8 cellular contexts compared by ENCODE assay signal in the genomic region with DNA sequence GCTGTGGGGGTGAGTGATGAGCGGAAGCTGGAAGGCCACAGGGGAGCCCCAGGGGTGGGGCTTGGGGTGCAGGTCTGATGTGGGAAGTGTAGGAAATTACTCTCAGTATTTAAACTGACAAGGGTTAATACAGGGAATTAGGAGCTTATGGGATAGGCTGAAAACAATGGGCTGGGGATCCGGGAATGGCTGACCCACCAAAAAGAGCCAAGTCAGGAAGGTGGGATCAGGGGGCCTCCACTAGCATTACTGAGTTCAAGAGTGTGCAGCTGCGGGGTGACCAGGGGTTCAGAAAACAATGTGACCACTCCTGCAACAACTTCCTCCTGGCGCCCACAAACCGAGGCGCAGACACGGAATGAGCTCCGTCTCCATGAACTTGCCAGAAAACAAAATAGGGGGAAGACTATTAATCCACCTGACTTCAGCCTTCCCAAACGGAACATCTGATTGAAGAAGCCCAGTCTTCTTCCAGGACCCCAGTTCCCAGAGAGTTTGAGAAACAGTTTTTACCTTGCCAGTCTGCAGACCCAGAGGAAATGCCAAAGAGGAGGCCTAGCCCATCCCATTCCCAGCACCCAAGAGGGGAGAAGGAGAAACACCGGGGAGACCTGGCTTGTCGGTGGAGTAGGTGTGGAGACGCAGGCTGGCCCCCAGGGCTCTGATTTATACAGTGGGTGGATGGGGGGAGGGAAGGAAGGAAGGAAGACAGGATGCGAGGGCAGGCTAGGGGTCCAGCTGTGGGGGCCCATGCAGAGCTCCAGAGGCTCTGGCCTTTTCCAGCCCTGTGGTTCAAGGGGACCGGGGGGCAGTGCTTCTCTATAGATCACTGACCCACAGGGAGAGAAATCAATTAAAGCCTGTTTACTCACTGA. TPM values are rescaled to one million over a fixed set of nuclear protein-coding genes. Genes with fewer than 3 reads are reported as not detected.
DNase-seq lines count a peak whose midpoint lies in the region; ATAC-seq and TF ChIP-seq lines count a peak whose summit lies in the region.

No MANE protein-coding gene starts in this region.

- POLR2A ChIA-PET in naive thymus-derived CD8-positive, alpha-beta T cell (lab: Charles Lee) = interaction anchor here (0.5 to 10.8 kb wide), 14 partner anchors 9 to 155 kb away, joined by 3 to 265 read pairs (median 6); partner anchors contain the start of genes EVL and YY1

- no peaks in the 10 kb centered on the region for H3K36me3 ChIP-seq in osteoblast (ENCODE audit: insufficient read depth, low read length)

- H3K9me3 ChIP-seq in osteoblast (ENCODE audit: low read depth, low read length) = no peaks in the 10 kb centered on the region

- H3K4me1 Mint-ChIP-seq in naive thymus-derived CD8-positive, alpha-beta T cell = peaks cover 7 to 17% (median 14%) of the 10 kb centered on the region in 4 donors

- peaks cover 14% of the 10 kb centered on the region for H3K4me1 ChIP-seq in osteoblast (ENCODE audit: insufficient read depth, low read length)

- TF ChIP-seq CTCF in GM12875 (IDR thresholded peaks at IDR 0.05; ENCODE audit: borderline replicate concordance, insufficient read depth, low read depth, low read length) (no peak), choroid plexus epithelial cell (conservative IDR thresholded peaks at IDR 0.05; ENCODE audit: low read depth, low read length) (no peak), osteoblast (IDR thresholded peaks at IDR 0.05; ENCODE audit: extremely low read depth, low read depth, low read length) (no peak)

- no peaks in the 10 kb centered on the region for H3K36me3 Mint-ChIP-seq in naive thymus-derived CD8-positive, alpha-beta T cell

- H3K4me3 Mint-ChIP-seq in naive thymus-derived CD8-positive, alpha-beta T cell = no peak overlapping the region

- no peaks in the 10 kb centered on the region for H3K27me3 Mint-ChIP-seq in naive thymus-derived CD8-positive, alpha-beta T cell

- peak overlapping the region; percentile 97 for H3K4me2 ChIP-seq in osteoblast (ENCODE audit: insufficient read depth, low read length)

- peaks cover 16% of the 10 kb centered on the region for H4K20me1 ChIP-seq in osteoblast (ENCODE audit: insufficient read depth, low read length)

- H3K4me3 ChIP-seq in GM12875 (ENCODE audit: low read depth, low read length) (peak overlapping the region; percentile 62), choroid plexus epithelial cell (ENCODE audit: low read depth, low read length) (peak overlapping the region; percentile 67), osteoblast (ENCODE audit: insufficient read depth, low read length) (peak overlapping the region; percentile 77)

- no peaks in the 10 kb centered on the region for H3K27me3 ChIP-seq in osteoblast (ENCODE audit: insufficient read depth, low read length)

- H3K9me3 Mint-ChIP-seq in naive thymus-derived CD8-positive, alpha-beta T cell = no peaks in the 10 kb centered on the region

- H2AFZ ChIP-seq in osteoblast (ENCODE audit: low read length) = peak overlapping the region; percentile 93

- H3K27ac Mint-ChIP-seq in naive thymus-derived CD8-positive, alpha-beta T cell = no peak overlapping the region

- DNase-seq in choroid plexus epithelial cell (ENCODE audit: low read depth) = peak; percentile 22
- DNase-seq in osteoblast (ENCODE audit: insufficient read length, low spot score, missing footprints) = peak; percentile 35
- DNase-seq in A172 (ENCODE audit: low spot score) = no peak
- no peak for DNase-seq in naive thymus-derived CD8-positive, alpha-beta T cell
- no peak for DNase-seq in GOT3 (lab: John Stamatoyannopoulos, UW)
- no peak for DNase-seq in DMS153 (lab: John Stamatoyannopoulos, UW)

- ATAC-seq in HG02798 (IDR thresholded peaks at IDR 0.05; ENCODE audit: poor library complexity, unreplicated experiment) = peak; percentile 4
- no peak for ATAC-seq in naive thymus-derived CD8-positive, alpha-beta T cell

- H3K27ac ChIP-seq in osteoblast (ENCODE audit: low read depth, low read length) = peak overlapping the region; percentile 59

- peaks cover 27% of the 10 kb centered on the region for H3K79me2 ChIP-seq in osteoblast (ENCODE audit: insufficient read depth, low read length)

RNA-seq across cellular contexts. Expression of gene YY1, which starts 16.5 kb away (rescaled TPM):
- 45.2 and 47.1 TPM in 2 replicates for total RNA-seq in osteoblast
- 31.0 and 31.3 TPM in 2 replicates for total RNA-seq in A172 (2014; rRNA removed; shearing (Covaris generic))
- 100 to 1,000 TPM in 1 of 2 experiments, 10 to 100 TPM in 1; 93.2 to 102 TPM for total RNA-seq in naive thymus-derived CD8-positive, alpha-beta T cell
- 10 to 100 TPM; 15.0 to 16.5 (median 16.2) TPM for polyA plus RNA-seq in naive thymus-derived CD8-positive, alpha-beta T cell

Comparison
In these comparisons a context has a peak if more than half of its experiments do, and no peak if none do; other contexts are left out.
1. DNase-seq: peak in choroid plexus epithelial cell (single experiment) and osteoblast (single experiment); none in A172 (single experiment), naive thymus-derived CD8-positive, alpha-beta T cell (0 of 10), GOT3 (single experiment) and DMS153 (single experiment).
2. Peak in every context shown above with its lines, with median percentiles within 50 percentile points of each other: H3K4me3 ChIP-seq.